13 cellular contexts compared by ENCODE assay signal in genomic region chr7:44955733-44956132, GRCh38. TPM values are rescaled to one million over a fixed set of nuclear protein-coding genes. Genes with fewer than 3 reads are reported as not detected.
"Had no signal": no experiment of that assay in that cellular context is flagged by ENCODE, and none has a peak within 500 bp of the region (broad histone marks: within the 10 kb centered on the region; RNA-seq: fewer than 3 reads in every experiment).

No MANE protein-coding gene starts in this region.

- H3K36me3 ChIP-seq: cardiac muscle cell, right atrium auricular region, SJSA1, thoracic aorta had no signal

- ATAC-seq: activated CD8-positive, alpha-beta memory T cell treated with anti-CD3 and anti-CD28 coated beads, Interleukin-2, amount 10 ng/mL, durations not matched to agents 7 days and 5 days had no signal

- DNase-seq: activated B cell treated with CpG ODN at 0.5 μM for 24 hours; activated CD4-positive, alpha-beta T cell treated with anti-CD3 and anti-CD28 coated beads, Interleukin-2, amount 10 ng/mL, durations not matched to agents 7 days and 5 days; activated CD8-positive, alpha-beta memory T cell treated with anti-CD3 and anti-CD28 coated beads, Interleukin-2, amount 10 ng/mL, durations not matched to agents 7 days and 5 days; activated naive CD4-positive, alpha-beta T cell treated with Interleukin-2 at 50 U/mL for 16 hours; effector CD8-positive, alpha-beta T cell; stimulated activated naive CD4-positive, alpha-beta T cell treated with Interleukin-2 at 50 U/mL for 16 hours had no signal

- H3K27me3 Mint-ChIP-seq: activated B cell treated with CpG ODN at 0.5 μM for 24 hours had no signal

- H3K27me3 ChIP-seq: right atrium auricular region had no signal

- H3K4me2 ChIP-seq: hepatocyte had no signal

- H3K27ac Mint-ChIP-seq: activated B cell treated with CpG ODN at 0.5 μM for 24 hours; activated CD8-positive, alpha-beta memory T cell treated with anti-CD3 and anti-CD28 coated beads, Interleukin-2, amount 10 ng/mL, durations not matched to agents 7 days and 5 days; activated T-helper 1 cell treated with anti-CD3 and anti-CD28 coated beads, Interleukin-12 subunit alpha, Interleukin-12 subunit beta, Interleukin-2, Interleukin-4 antibody, amounts not matched to agents 30 ng/mL and 10 ng/mL and 1 ng/mL, durations not matched to agents 14 hours and 24 hours and 36 hours had no signal

- H3K27ac ChIP-seq: cardiac muscle cell, hepatocyte, right atrium auricular region, SJSA1, skin epidermis, thoracic aorta had no signal

- H3K4me3 ChIP-seq: cardiac muscle cell, hepatocyte, right atrium auricular region, SJSA1, skin epidermis, thoracic aorta had no signal

- H3K4me1 ChIP-seq: right atrium auricular region, SJSA1 had no signal

- H3K9me3 Mint-ChIP-seq: activated B cell treated with CpG ODN at 0.5 μM for 24 hours; activated CD4-positive, alpha-beta T cell treated with anti-CD3 and anti-CD28 coated beads, Interleukin-2, amount 10 ng/mL, durations not matched to agents 7 days and 5 days; activated T-helper 1 cell treated with anti-CD3 and anti-CD28 coated beads, Interleukin-12 subunit alpha, Interleukin-12 subunit beta, Interleukin-2, Interleukin-4 antibody, amounts not matched to agents 30 ng/mL and 10 ng/mL and 1 ng/mL, durations not matched to agents 14 hours and 24 hours and 36 hours had no signal

- H3K9me3 ChIP-seq: right atrium auricular region, SJSA1, thoracic aorta had no signal

- H2AFZ ChIP-seq: hepatocyte had no signal

- H3K4me3 Mint-ChIP-seq: activated B cell treated with CpG ODN at 0.5 μM for 24 hours; activated CD4-positive, alpha-beta T cell treated with anti-CD3 and anti-CD28 coated beads, Interleukin-2, amount 10 ng/mL, durations not matched to agents 7 days and 5 days; activated CD8-positive, alpha-beta memory T cell treated with anti-CD3 and anti-CD28 coated beads, Interleukin-2, amount 10 ng/mL, durations not matched to agents 7 days and 5 days; activated T-helper 1 cell treated with anti-CD3 and anti-CD28 coated beads, Interleukin-12 subunit alpha, Interleukin-12 subunit beta, Interleukin-2, Interleukin-4 antibody, amounts not matched to agents 30 ng/mL and 10 ng/mL and 1 ng/mL, durations not matched to agents 14 hours and 24 hours and 36 hours had no signal

RNA-seq across cellular contexts. Expression of gene MYO1G, which starts 23.1 kb away (rescaled TPM):
- polyA plus RNA-seq: hepatocyte had no signal
